Comparison of ENCODE assay signal across 33 cellular contexts in the genomic region with DNA sequence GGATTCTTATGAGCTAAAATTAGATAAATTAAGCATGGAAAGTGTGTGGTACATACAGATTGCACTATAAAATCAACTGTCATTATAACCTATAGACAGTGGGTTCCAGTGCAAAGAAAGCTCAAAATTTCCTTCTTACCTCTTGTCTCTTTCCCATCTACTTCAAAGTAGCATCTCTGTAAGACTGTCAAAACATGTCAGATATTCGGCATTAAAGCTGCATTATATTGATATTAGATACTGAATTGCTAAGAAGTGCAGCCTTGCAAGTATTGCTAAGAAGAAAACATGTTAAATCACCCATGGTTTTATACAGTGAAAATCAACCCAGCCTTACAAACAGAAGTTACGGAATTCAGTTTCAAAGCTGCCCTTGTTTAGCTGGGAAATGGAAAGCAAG.
"Had no signal": no experiment of that assay in that cellular context is flagged by ENCODE, and none has a peak within 500 bp of the region (broad histone marks: within the 10 kb centered on the region; RNA-seq: fewer than 3 reads in every experiment).

No MANE protein-coding gene starts in this region.

- H3K4me3 ChIP-seq: adrenal gland, ascending aorta, body of pancreas, breast epithelium, cardiac muscle cell had no signal

- H3K4me1 ChIP-seq: adrenal gland, ascending aorta, body of pancreas, breast epithelium had no signal

- H3K9me3 ChIP-seq: adrenal gland, ascending aorta, body of pancreas, breast epithelium had no signal

- H3K27ac ChIP-seq: adrenal gland, ascending aorta, body of pancreas, brain microvascular endothelial cell, breast epithelium, cardiac muscle cell had no signal

- DNase-seq: activated effector memory CD4-positive, alpha-beta T cell treated with anti-CD3 and anti-CD28 coated beads, Interleukin-2, amount 50 U/mL, for 16 hours; activated effector memory CD4-positive, alpha-beta T cell treated with Interleukin-2 at 50 U/mL for 16 hours; activated gamma-delta T cell; activated gamma-delta T cell treated with Interleukin-2 at 50 U/mL for 16 hours; activated naive CD4-positive, alpha-beta T cell; activated naive CD4-positive, alpha-beta T cell treated with anti-CD3 and anti-CD28 coated beads for 36 hours; activated naive CD4-positive, alpha-beta T cell treated with anti-CD3 and anti-CD28 coated beads, Interleukin-2, amount 10 ng/mL, durations not matched to agents 7 days and 5 days; activated naive CD4-positive, alpha-beta T cell treated with anti-CD3 and anti-CD28 coated beads, Interleukin-2, amount 50 U/mL, for 16 hours; activated naive CD4-positive, alpha-beta T cell treated with Interleukin-2 at 50 U/mL for 16 hours; activated naive CD8-positive, alpha-beta T cell treated with anti-CD3 and anti-CD28 coated beads for 36 hours; activated naive CD8-positive, alpha-beta T cell treated with anti-CD3 and anti-CD28 coated beads, Interleukin-2, amount 10 ng/mL, durations not matched to agents 7 days and 5 days; activated naive CD8-positive, alpha-beta T cell treated with anti-CD3 and anti-CD28 coated beads, Interleukin-2, amount 50 U/mL, for 24 hours; activated T-cell treated with anti-CD3 and anti-CD28 coated beads for 4 hours; activated T-cell treated with anti-CD3 and anti-CD28 coated beads, Interleukin-2, amount 50 U/mL, for 1 hour; activated T-cell treated with anti-CD3 and anti-CD28 coated beads, Interleukin-2, amount 50 U/mL, for 24 hours; activated T-cell treated with anti-CD3 and anti-CD28 coated beads, Interleukin-2, amount 50 U/mL, for 4 hours; activated T-cell treated with anti-CD3 and anti-CD28 coated beads, Interleukin-2, amount 50 U/mL, for 48 hours; activated T-cell treated with anti-CD3 and anti-CD28 coated beads, Interleukin-2, amount 50 U/mL, for 72 hours; adrenal gland; amniotic stem cell; amygdala; anterior cingulate cortex; aorta; body of pancreas; brain microvascular endothelial cell; caudate nucleus; central memory CD4-positive, alpha-beta T cell; cerebellar nuclear complex had no signal

- H3K27me3 ChIP-seq: adrenal gland, ascending aorta, body of pancreas, brain microvascular endothelial cell, breast epithelium, cardiac muscle cell had no signal

- H3K36me3 ChIP-seq: adrenal gland, ascending aorta, brain microvascular endothelial cell, breast epithelium, cardiac muscle cell had no signal

- FAIRE-seq: astrocyte, bronchial epithelial cell had no signal
